19 cellular contexts compared by ENCODE assay signal in the genomic region with DNA sequence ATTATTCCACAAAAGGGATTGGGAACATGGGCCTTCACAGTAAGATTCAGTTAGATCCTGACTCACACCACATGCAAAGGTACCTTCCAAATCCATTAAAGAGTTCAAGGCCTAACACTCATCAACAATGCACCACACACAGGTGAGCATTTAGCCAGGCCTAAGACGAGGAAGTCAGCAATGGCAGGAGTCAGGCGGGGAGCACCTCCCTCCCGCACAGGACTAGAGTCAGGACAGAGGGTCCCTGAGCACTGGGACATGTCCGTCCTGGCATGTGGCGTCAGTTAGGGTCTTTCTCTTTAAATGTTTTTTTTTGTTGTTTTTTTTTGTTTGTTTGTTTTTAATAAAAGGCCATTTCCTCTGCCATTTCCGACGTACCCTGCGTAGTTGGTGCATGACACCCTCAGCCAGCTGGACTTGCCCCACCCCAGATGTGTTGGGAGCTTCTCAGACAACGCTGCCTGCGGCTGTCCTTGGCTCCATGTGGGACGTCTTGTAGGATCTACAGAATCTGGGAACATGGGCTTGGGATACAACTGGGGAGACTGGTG.
DNase-seq lines count a peak whose midpoint lies in the region; ATAC-seq, FAIRE-seq and TF ChIP-seq lines count a peak whose summit lies in the region.
"Had no signal": no experiment of that assay in that cellular context is flagged by ENCODE, and none has a peak within 500 bp of the region (broad histone marks: within the 10 kb centered on the region; RNA-seq: fewer than 3 reads in every experiment).

No MANE protein-coding gene starts in this region.

- peak overlapping the region; percentile 69 for H3K4ac ChIP-seq in H1 (replicated peaks; ENCODE audit: insufficient read length, low read depth, low read length)

- H4K20me1 ChIP-seq in H1 (replicated peaks in 1 of 2; ENCODE audit: control insufficient read depth in 1 of 2, insufficient read depth in 2 of 2, low read length in 2 of 2) = no peaks in the 10 kb centered on the region

- H3K27ac ChIP-seq in H1 (ENCODE audit: low read depth, low read length) = peak overlapping the region; percentile 92
- H3K27ac ChIP-seq: 22Rv1, SK-N-MC had no signal

- H3K4me1 ChIP-seq in H1 (replicated peaks in 1 of 4; ENCODE audit: control insufficient read depth in 3 of 4, insufficient read depth in 4 of 4, low read length in 3 of 4) = peaks cover 15 to 32% (median 23%) of the 10 kb centered on the region in 4 experiments

- H3K36me3 ChIP-seq in H1 (ENCODE audit: control insufficient read depth in 2 of 4, insufficient read depth in 4 of 4, low read length in 3 of 4) = no peaks in the 10 kb centered on the region

- H3K4me2 ChIP-seq in H1 (ENCODE audit: insufficient read depth in 1 of 2, low read depth in 2 of 2, low read length in 2 of 2) = peak overlapping the region; percentile 58 to 66

- no peaks in the 10 kb centered on the region; the same call in 1 of the 2 replicates for H3K79me1 ChIP-seq in H1 (ENCODE audit: low read depth, low read length)

- peak overlapping the region in 1 of 4 experiments; percentile 51; a peak in 2 of 7 replicates for H3K9ac ChIP-seq in H1 (replicated peaks in 1 of 4; ENCODE audit: extremely low read depth in 1 of 4, low read depth in 3 of 4, low read length in 3 of 4)

- H4K5ac ChIP-seq in H1 (ENCODE audit: insufficient read length, low read depth, low read length) = peak overlapping the region; percentile 37

- H2BK5ac ChIP-seq in H1 (ENCODE audit: low read depth, low read length) = peak overlapping the region; percentile 98

- POLR2A ChIA-PET in H1 (lab: Charles Lee; ENCODE audit: partially characterized antibody) = interaction anchor here (0.6 to 1.6 kb wide), 3 partner anchors 9 to 167 kb away, joined by 3 to 5 read pairs (median 4); no protein-coding TSS in a partner anchor

- H2BK15ac ChIP-seq in H1 (ENCODE audit: low read length) = peak overlapping the region; percentile 20; the same call in 1 of the 2 replicates

- no peak for ATAC-seq in GM18519 (IDR thresholded peaks at IDR 0.05; ENCODE audit: low FRiP score, unreplicated experiment)
- ATAC-seq: HCT116 had no signal

- H3K56ac ChIP-seq in H1 (replicated peaks; ENCODE audit: insufficient read length, low read depth, low read length) = no peak overlapping the region

- peak overlapping the region in 1 of 4 experiments; percentile 40; a peak in 1 of 8 replicates for H3K4me3 ChIP-seq in H1 (ENCODE audit: extremely low read depth in 1 of 4, insufficient read depth in 2 of 4, low read depth in 3 of 4, low read length in 4 of 4)
- H3K4me3 ChIP-seq: SK-N-MC had no signal

- peak overlapping the region; percentile 93 for H3K18ac ChIP-seq in H1 (ENCODE audit: extremely low read depth, low read length)

- FAIRE-seq in H1 (lab: Jason Lieb, UNC) = peak; percentile 28
- FAIRE-seq: RCC 7860 had no signal

- no peaks in the 10 kb centered on the region for H3K9me3 ChIP-seq in H1 (ENCODE audit: insufficient read depth in 2 of 2, low read depth in 1 of 2, low read length in 1 of 2)

- H3K23ac ChIP-seq in H1 (ENCODE audit: insufficient read length) = no peak overlapping the region

- no peak overlapping the region for H3K14ac ChIP-seq in H1 (ENCODE audit: insufficient read length)

- peak overlapping the region; percentile 95 for H2BK12ac ChIP-seq in H1 (ENCODE audit: low read depth, low read length)

- H3K23me2 ChIP-seq in H1 (ENCODE audit: low read depth, low read length) = no peaks in the 10 kb centered on the region

- H3K79me2 ChIP-seq in H1 (ENCODE audit: control insufficient read depth in 1 of 2, insufficient read depth in 2 of 2, low read length in 2 of 2) = no peaks in the 10 kb centered on the region

- peak overlapping the region; percentile 24 for H2BK120ac ChIP-seq in H1 (replicated peaks; ENCODE audit: low read depth, low read length)

- TF ChIP-seq RAD21 in H1 (IDR thresholded peaks at IDR 0.05 in 1 of 2, conservative IDR thresholded peaks at IDR 0.05 in 1 of 2; ENCODE audit: low read depth in 2 of 2, low read length in 2 of 2) = no peak

- peak overlapping the region; percentile 99 for H4K91ac ChIP-seq in H1 (replicated peaks; ENCODE audit: insufficient read length, low read length)

- WGBS in H1 (ENCODE audit: extremely low coverage in 1 of 2, insufficient coverage in 1 of 2, insufficient read length in 1 of 2, insufficient replicate concordance in 2 of 2, low coverage in 1 of 2, low lambda C conversion rate in 2 of 2, missing lambda C conversion rate in 1 of 2), 2 experiments = 39% methylated on average over 11 of the region's 11 CpGs; no CpG with 5 or more reads in 1 of the 2 experiments

- CTCF ChIA-PET in H1 (lab: Charles Lee; ENCODE audit: partially characterized antibody) = interaction anchor here (1.1 kb wide), 1 partner anchor 63 kb away, joined by 3 read pairs; no protein-coding TSS in a partner anchor

- 0 out of 2 replicates have a peak overlapping the region, but pooled peaks have one; percentile 65 for H2AFZ ChIP-seq in H1 (ENCODE audit: low read length)

- 0 out of 3 replicates have a peak, but pooled peaks of 1 of the 2 experiments have one; percentile 12 for TF ChIP-seq POLR2A in H1 (IDR thresholded peaks at IDR 0.05; ENCODE audit: control extremely low read depth in 1 of 2, low read depth in 2 of 2, low read length in 2 of 2)

- H2BK20ac ChIP-seq in H1 (ENCODE audit: low read length) = peak overlapping the region; percentile 99

- H4K8ac ChIP-seq in H1 (ENCODE audit: extremely low read depth, insufficient read depth, low read length) = no peak overlapping the region

- H3K27me3 ChIP-seq in H1 (replicated peaks in 1 of 4; ENCODE audit: control insufficient read depth in 3 of 4, extremely low read depth in 1 of 4, insufficient read depth in 3 of 4, low read length in 3 of 4) = peaks cover 0 to 3% (median 0%) of the 10 kb centered on the region in 4 experiments; a peak in 3 of 7 replicates

- H2AK5ac ChIP-seq in H1 (ENCODE audit: low read depth, low read length) = peak overlapping the region; percentile 89

- no peak for TF ChIP-seq EP300 in H1 (IDR thresholded peaks at IDR 0.05; ENCODE audit: borderline replicate concordance in 1 of 2, low read depth in 2 of 2, low read length in 2 of 2)

- TF ChIP-seq CTCF in H1 (IDR thresholded peaks at IDR 0.05; ENCODE audit: control extremely low read depth in 1 of 3, insufficient read depth in 1 of 3, low read depth in 1 of 3, low read length in 3 of 3) = no peak

- DNase-seq in activated effector memory CD4-positive, alpha-beta T cell treated with anti-CD3 and anti-CD28 coated beads, Interleukin-2, amount 50 U/mL, for 16 hours = peak; percentile 56
- DNase-seq in activated effector memory CD4-positive, alpha-beta T cell treated with Interleukin-2 at 50 U/mL for 16 hours = no peak
- DNase-seq in H1 (ENCODE audit: low read depth in 1 of 2, low spot score in 2 of 2) = peak in 1 of 2 experiments; percentile 54
- DNase-seq in mesenteric fat pad (ENCODE audit: low spot score) = peak; percentile 57
- DNase-seq in NCI-H2081 treated with DMSO at 0.1 percent for 48 hours (lab: John Stamatoyannopoulos, UW) = no peak
- DNase-seq in NCI-H526 (lab: John Stamatoyannopoulos, UW) = no peak
- DNase-seq in H4 (ENCODE audit: low spot score) = no peak
- DNase-seq: DMS79 treated with DMSO at 0.1 percent for 48 hours, KG1, NCI-H1105 treated with DMSO at 0.1 percent for 48 hours, NCI-H1694, NCI-H510A, NCI-H774, Right ventricle myocardium superior had no signal

TF ChIP-seq in H1, 55 proteins besides CTCF, POLR2A, EP300 and RAD21:
- TF ChIP-seq NANOG (IDR thresholded peaks at IDR 0.05; ENCODE audit: insufficient read depth, low read depth, low read length, poor library complexity, severe bottlenecking) = no peak
- TF ChIP-seq TBP (IDR thresholded peaks at IDR 0.05; ENCODE audit: low read depth, low read length) = no peak
- TF ChIP-seq CHD2 (IDR thresholded peaks at IDR 0.05; ENCODE audit: low read length) = no peak
- no peak for TF ChIP-seq NRF1 (IDR thresholded peaks at IDR 0.05; ENCODE audit: low read depth, low read length)
- TF ChIP-seq SIX5 (IDR thresholded peaks at IDR 0.05; ENCODE audit: low read depth, low read length) = no peak
- no peak for TF ChIP-seq YY1 (IDR thresholded peaks at IDR 0.05; ENCODE audit: low read depth, low read length)
- TF ChIP-seq CBX8 (IDR thresholded peaks at IDR 0.05; ENCODE audit: borderline replicate concordance, low read depth, low read length) = no peak
- no peak for TF ChIP-seq KDM4A (IDR thresholded peaks at IDR 0.05; ENCODE audit: low read depth, low read length, severe bottlenecking)
- TF ChIP-seq RFX5 (IDR thresholded peaks at IDR 0.05; ENCODE audit: borderline replicate concordance, low read depth, low read length) = no peak
- no peak for TF ChIP-seq EZH2 (IDR thresholded peaks at IDR 0.05; ENCODE audit: low read depth, low read length, severe bottlenecking)
- TF ChIP-seq GTF2F1 (IDR thresholded peaks at IDR 0.05; ENCODE audit: borderline replicate concordance, low read depth, low read length) = no peak
- no peak for TF ChIP-seq BACH1 (IDR thresholded peaks at IDR 0.05; ENCODE audit: low read length)
- TF ChIP-seq CHD1 (IDR thresholded peaks at IDR 0.05; ENCODE audit: low read depth, low read length) = no peak
- no peak for TF ChIP-seq CTBP2 (IDR thresholded peaks at IDR 0.05; ENCODE audit: borderline replicate concordance, insufficient read depth, insufficient read length, low read length)
- TF ChIP-seq TAF7 (optimal IDR thresholded peaks at IDR 0.05; ENCODE audit: borderline replicate concordance, low read depth, low read length) = no peak
- no peak for TF ChIP-seq ZNF274 (IDR thresholded peaks at IDR 0.05; ENCODE audit: borderline replicate concordance, extremely low read depth, low read length)
- no peak for TF ChIP-seq SAP30 (IDR thresholded peaks at IDR 0.05; ENCODE audit: insufficient read depth, insufficient replicate concordance, low read length)

Comparison
In these comparisons a context has a peak if more than half of its experiments do, and no peak if none do; other contexts are left out.
1. DNase-seq: peak in activated effector memory CD4-positive, alpha-beta T cell treated with anti-CD3 and anti-CD28 coated beads, Interleukin-2, amount 50 U/mL, for 16 hours (single experiment) and mesenteric fat pad (single experiment); none in activated effector memory CD4-positive, alpha-beta T cell treated with Interleukin-2 at 50 U/mL for 16 hours (single experiment), NCI-H2081 treated with DMSO at 0.1 percent for 48 hours (single experiment), NCI-H526 (0 of 2) and H4 (single experiment).